Comparison of ENCODE assay signal across 22 cellular contexts in the genomic region with DNA sequence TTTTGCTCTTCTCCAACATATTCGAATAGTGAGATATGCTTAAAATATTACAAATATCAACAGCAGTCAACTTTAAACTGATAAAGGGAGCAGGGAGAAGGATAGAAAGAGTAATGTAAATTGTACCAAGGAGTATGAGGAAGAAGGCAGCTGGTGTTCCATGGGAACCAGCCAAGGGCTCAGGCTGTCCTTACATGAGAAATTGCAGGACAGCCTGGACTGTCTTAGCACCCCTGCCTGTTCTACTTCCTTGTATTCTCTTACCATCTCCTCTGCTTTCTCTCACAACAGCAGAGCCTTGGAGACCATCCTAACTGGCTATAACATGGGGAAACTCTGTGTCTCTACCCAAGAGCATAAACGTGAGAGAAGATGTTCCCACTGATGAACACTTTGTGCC.
A peak's percentile ranks its signal among the peaks of the same experiment; 100 is the strongest.
DNase-seq lines count a peak whose midpoint lies in the region; ATAC-seq and TF ChIP-seq lines count a peak whose summit lies in the region.
"Had no signal": no experiment of that assay in that cellular context is flagged by ENCODE, and none has a peak within 500 bp of the region (broad histone marks: within the 10 kb centered on the region; RNA-seq: fewer than 3 reads in every experiment).

No MANE protein-coding gene starts in this region.

- H3K27me3 ChIP-seq in H9 (ENCODE audit: insufficient read depth, low read length) (no peaks in the 10 kb centered on the region), fibroblast of lung (ENCODE audit: control insufficient read depth, insufficient read depth, low read length) (no peaks in the 10 kb centered on the region), neuronal stem cell (ENCODE audit: control insufficient read depth in 3 of 3, insufficient read depth in 3 of 3, low read depth in 1 of 3, low read length in 3 of 3) (no peaks in the 10 kb centered on the region)

- H3K9me3 Mint-ChIP-seq in H9 (no peaks in the 10 kb centered on the region), WTC11 (no peaks in the 10 kb centered on the region), natural killer cell (peaks cover 2 to 8% of the 10 kb centered on the region in 2 donors)
- no peaks in the 10 kb centered on the region for H3K9me3 Mint-ChIP-seq in T-helper 2 cell treated with Interferon-gamma antibody and Interleukin-4, amounts not matched to agents 5 μg/mL and 100 μg/mL, for 36 hours
- H3K9me3 Mint-ChIP-seq: activated T-cell treated with anti-CD3 and anti-CD28 coated beads, Interleukin-2, amount 50 U/mL, for 4 hours; memory B cell had no signal

- no peak overlapping the region for H3K4me3 ChIP-seq in fibroblast of lung (replicated peaks in 1 of 4; ENCODE audit: control extremely low read depth in 1 of 4, insufficient read depth in 1 of 4, low read depth in 3 of 4, low read length in 4 of 4)
- H3K4me3 ChIP-seq in neuronal stem cell (ENCODE audit: low read length in 2 of 2): no peak overlapping the region

- WGBS in H9 (ENCODE audit: extremely low coverage, insufficient read length, low lambda C conversion rate): no CpG with 5 or more reads among the region's 2 CpGs
- no CpG with 5 or more reads among the region's 2 CpGs for WGBS in neuronal stem cell (ENCODE audit: extremely low coverage in 2 of 2, insufficient read length in 2 of 2, insufficient replicate concordance in 1 of 2), 2 donors

- H2BK20ac ChIP-seq in H9 (ENCODE audit: low read depth, low read length, poor library complexity, severe bottlenecking): no peak overlapping the region

- no peaks in the 10 kb centered on the region for H3K23me2 ChIP-seq in H9 (ENCODE audit: insufficient read length, low read depth, low read length, poor library complexity, severe bottlenecking)

- peak overlapping the region; percentile 18 to 42 (median 36); a peak in 5 of 7 replicates for H3K27ac Mint-ChIP-seq in H9
- H3K27ac Mint-ChIP-seq in WTC11: peak overlapping the region; percentile 44
- no peak overlapping the region for H3K27ac Mint-ChIP-seq in T-helper 2 cell treated with Interferon-gamma antibody and Interleukin-4, amounts not matched to agents 5 μg/mL and 100 μg/mL, for 36 hours
- no peak overlapping the region for H3K27ac Mint-ChIP-seq in natural killer cell
- H3K27ac Mint-ChIP-seq: memory B cell; natural killer cell treated with Interleukin-12 subunit alpha and Interleukin-12 subunit beta and Interleukin-15 and Interleukin-18, amount 100 ng/mL, for 72 hours; stimulated activated effector memory CD8-positive, alpha-beta T cell treated with anti-CD3 and anti-CD28 coated beads, Interleukin-12 subunit alpha, Interleukin-12 subunit beta, amount 100 ng/mL, for 72 hours had no signal

- H4K20me1 ChIP-seq in H9 (ENCODE audit: control insufficient read depth, insufficient read depth, insufficient read length): no peaks in the 10 kb centered on the region
- H4K20me1 ChIP-seq in fibroblast of lung (ENCODE audit: control insufficient read depth, extremely low read depth, insufficient read depth, low read length): no peaks in the 10 kb centered on the region

- H4K8ac ChIP-seq in H9 (replicated peaks; ENCODE audit: insufficient read length, low read depth, low read length) (no peak overlapping the region), neuronal stem cell (ENCODE audit: low read depth, low read length) (no peak overlapping the region)

- TF ChIP-seq CTCF in H9 (conservative IDR thresholded peaks at IDR 0.05): no peak
- TF ChIP-seq CTCF in WTC11 (IDR thresholded peaks at IDR 0.05): no peak
- TF ChIP-seq CTCF in fibroblast of lung (conservative IDR thresholded peaks at IDR 0.05 in 1 of 2, IDR thresholded peaks at IDR 0.05 in 1 of 2; ENCODE audit: low read depth in 1 of 2, low read length in 2 of 2): no peak
- no peak for TF ChIP-seq CTCF in natural killer cell (IDR thresholded peaks at IDR 0.05)

- H3K14ac ChIP-seq in H9 (ENCODE audit: insufficient read depth, low read length) (no peak overlapping the region), neuronal stem cell (ENCODE audit: low read length) (no peak overlapping the region)

- H3K4me1 Mint-ChIP-seq in H9: peaks cover 13 to 19% of the 10 kb centered on the region in 2 experiments
- H3K4me1 Mint-ChIP-seq in WTC11: peaks cover 23% of the 10 kb centered on the region
- H3K4me1 Mint-ChIP-seq in T-helper 2 cell treated with Interferon-gamma antibody and Interleukin-4, amounts not matched to agents 5 μg/mL and 100 μg/mL, for 36 hours (ENCODE audit: low read depth): no peaks in the 10 kb centered on the region
- no peaks in the 10 kb centered on the region for H3K4me1 Mint-ChIP-seq in natural killer cell
- H3K4me1 Mint-ChIP-seq: memory B cell; stimulated activated effector memory CD8-positive, alpha-beta T cell treated with anti-CD3 and anti-CD28 coated beads, Interleukin-12 subunit alpha, Interleukin-12 subunit beta, amount 100 ng/mL, for 72 hours had no signal

- H3K4me1 ChIP-seq in H9 (ENCODE audit: insufficient read depth, low read length): peaks cover 7% of the 10 kb centered on the region; the same call in 1 of the 2 replicates
- H3K4me1 ChIP-seq in fibroblast of lung (ENCODE audit: control insufficient read depth, extremely low read depth, insufficient read depth, low read length): peaks cover 11% of the 10 kb centered on the region
- H3K4me1 ChIP-seq in neuronal stem cell (ENCODE audit: control insufficient read depth in 2 of 2, insufficient read depth in 1 of 2, low read depth in 1 of 2, low read length in 2 of 2): peaks cover 5 to 7% of the 10 kb centered on the region in 2 donors

- H3K18ac ChIP-seq in H9 (ENCODE audit: insufficient read length, low read depth, low read length): no peak overlapping the region
- no peak overlapping the region for H3K18ac ChIP-seq in neuronal stem cell (ENCODE audit: low read length)

- POLR2A ChIA-PET in WTC11 (lab: Charles Lee): no interaction called here

- H3K27ac ChIP-seq in H9 (ENCODE audit: insufficient read length, low read depth, low read length) (no peak overlapping the region), fibroblast of lung (ENCODE audit: insufficient read depth, low read length) (peak overlapping the region; percentile 12), neuronal stem cell (replicated peaks; ENCODE audit: low read length) (no peak overlapping the region)
- H3K27ac ChIP-seq: C4-2B had no signal

- H2BK5ac ChIP-seq in H9 (ENCODE audit: insufficient read length, low read length) (no peak overlapping the region), neuronal stem cell (ENCODE audit: low read length) (no peak overlapping the region)

- H3K23ac ChIP-seq in H9 (ENCODE audit: insufficient read length, low read depth, low read length) (no peak overlapping the region), neuronal stem cell (ENCODE audit: low read depth, low read length, poor library complexity) (no peak overlapping the region)

- H4K91ac ChIP-seq in H9 (ENCODE audit: insufficient read length, low read depth, low read length) (no peak overlapping the region), neuronal stem cell (ENCODE audit: low read depth, low read length, poor library complexity) (no peak overlapping the region)

- no peak overlapping the region for H4K5ac ChIP-seq in H9 (ENCODE audit: insufficient read length, low read depth, low read length)

- no peak overlapping the region for H2AK5ac ChIP-seq in H9 (ENCODE audit: insufficient read length, low read length)
- H2AK5ac ChIP-seq in neuronal stem cell (ENCODE audit: low read depth, low read length): no peak overlapping the region

- H3K36me3 Mint-ChIP-seq in H9 (ENCODE audit: insufficient read depth in 1 of 3, low read depth in 3 of 3): no peaks in the 10 kb centered on the region; a peak in 2 of 7 replicates
- H3K36me3 Mint-ChIP-seq in WTC11: no peaks in the 10 kb centered on the region
- H3K36me3 Mint-ChIP-seq in T-helper 2 cell treated with Interferon-gamma antibody and Interleukin-4, amounts not matched to agents 5 μg/mL and 100 μg/mL, for 36 hours (ENCODE audit: low read depth): no peaks in the 10 kb centered on the region
- H3K36me3 Mint-ChIP-seq in natural killer cell: no peaks in the 10 kb centered on the region
- H3K36me3 Mint-ChIP-seq: memory B cell; natural killer cell treated with Interleukin-12 subunit alpha and Interleukin-12 subunit beta and Interleukin-15 and Interleukin-18, amount 100 ng/mL, for 72 hours; stimulated activated effector memory CD8-positive, alpha-beta T cell treated with anti-CD3 and anti-CD28 coated beads, Interleukin-12 subunit alpha, Interleukin-12 subunit beta, amount 100 ng/mL, for 72 hours had no signal

- H3T11ph ChIP-seq in H9 (ENCODE audit: low read length): no peak overlapping the region

- H3K4ac ChIP-seq in H9 (ENCODE audit: low read depth, low read length) (no peak overlapping the region), neuronal stem cell (ENCODE audit: low read length) (no peak overlapping the region)

- ATAC-seq in WTC11 (peak; percentile 83), left lobe of liver (no peak), natural killer cell (no peak)
- ATAC-seq: activated T-cell treated with anti-CD3 and anti-CD28 coated beads, Interleukin-2, amount 50 U/mL, for 4 hours; HCT116; natural killer cell treated with Interleukin-12 subunit alpha and Interleukin-12 subunit beta and Interleukin-15 and Interleukin-18, amount 100 ng/mL, for 72 hours; Right ventricle myocardium inferior; sciatic nerve; stimulated activated effector memory CD8-positive, alpha-beta T cell treated with anti-CD3 and anti-CD28 coated beads, Interleukin-12 subunit alpha, Interleukin-12 subunit beta, amount 100 ng/mL, for 72 hours had no signal

- intact Hi-C loops in natural killer cell (cut with micrococcal nuclease): no loop called here

- H3K9me3 ChIP-seq in H9 (ENCODE audit: control insufficient read depth, low read depth, low read length) (no peaks in the 10 kb centered on the region), fibroblast of lung (ENCODE audit: control insufficient read depth, insufficient read depth, low read depth, low read length) (no peaks in the 10 kb centered on the region), neuronal stem cell (replicated peaks in 1 of 2; ENCODE audit: control insufficient read depth in 2 of 2, insufficient read depth in 1 of 2, low read depth in 1 of 2, low read length in 2 of 2) (no peaks in the 10 kb centered on the region)

- no peaks in the 10 kb centered on the region for H3K27me3 Mint-ChIP-seq in H9 (ENCODE audit: low read depth)
- H3K27me3 Mint-ChIP-seq in WTC11 (ENCODE audit: low read depth): no peaks in the 10 kb centered on the region
- no peaks in the 10 kb centered on the region for H3K27me3 Mint-ChIP-seq in T-helper 2 cell treated with Interferon-gamma antibody and Interleukin-4, amounts not matched to agents 5 μg/mL and 100 μg/mL, for 36 hours (ENCODE audit: low read depth)
- H3K27me3 Mint-ChIP-seq in natural killer cell (ENCODE audit: low read depth in 2 of 2): peaks cover 0 to 3% of the 10 kb centered on the region in 2 donors

- H2BK15ac ChIP-seq in H9 (ENCODE audit: low read depth, low read length) (no peak overlapping the region), neuronal stem cell (ENCODE audit: low read length) (no peak overlapping the region)

- H3K4me3 Mint-ChIP-seq in H9 (no peak overlapping the region), WTC11 (no peak overlapping the region), natural killer cell (no peak overlapping the region)
- no peak overlapping the region for H3K4me3 Mint-ChIP-seq in T-helper 2 cell treated with Interferon-gamma antibody and Interleukin-4, amounts not matched to agents 5 μg/mL and 100 μg/mL, for 36 hours
- H3K4me3 Mint-ChIP-seq: activated T-cell treated with anti-CD3 and anti-CD28 coated beads, Interleukin-2, amount 50 U/mL, for 4 hours; memory B cell; natural killer cell treated with Interleukin-12 subunit alpha and Interleukin-12 subunit beta and Interleukin-15 and Interleukin-18, amount 100 ng/mL, for 72 hours; stimulated activated effector memory CD8-positive, alpha-beta T cell treated with anti-CD3 and anti-CD28 coated beads, Interleukin-12 subunit alpha, Interleukin-12 subunit beta, amount 100 ng/mL, for 72 hours had no signal

- no peak for DNase-seq in H9
- DNase-seq in WTC11 (ENCODE audit: low spot score): no peak
- DNase-seq in fibroblast of lung (ENCODE audit: low read depth in 2 of 2): peak; percentile 27
- DNase-seq in neuronal stem cell (ENCODE audit: low spot score): no peak
- DNase-seq in T-helper 2 cell treated with Interferon-gamma antibody and Interleukin-4, amounts not matched to agents 5 μg/mL and 100 μg/mL, for 36 hours (ENCODE audit: low spot score): no peak
- DNase-seq in activated CD4-positive, CD25-positive, alpha-beta regulatory T cell treated with anti-CD3 and anti-CD28 coated beads, Interleukin-2, amount 50 U/mL, for 72 hours: no peak
- DNase-seq in left lobe of liver (ENCODE audit: low spot score): no peak
- DNase-seq in natural killer cell: no peak
- DNase-seq: activated naive CD4-positive, alpha-beta T cell treated with Interleukin-2 at 50 U/mL for 16 hours; activated T-cell treated with anti-CD3 and anti-CD28 coated beads, Interleukin-2, amount 50 U/mL, for 4 hours; Calu3; central memory CD4-positive, alpha-beta T cell; KG1; NCI-H1694 treated with DMSO at 0.1 percent for 48 hours; NCI-H774 had no signal

- H2AFZ ChIP-seq in H9 (ENCODE audit: low read length) (no peak overlapping the region), fibroblast of lung (ENCODE audit: low read length) (peak overlapping the region; percentile 45), neuronal stem cell (ENCODE audit: low read length) (peak overlapping the region; percentile 7)

- H2BK120ac ChIP-seq in H9 (ENCODE audit: low read depth, low read length, poor library complexity, severe bottlenecking) (no peak overlapping the region), neuronal stem cell (ENCODE audit: low read depth, low read length) (no peak overlapping the region)

- H3K79me1 ChIP-seq in H9 (ENCODE audit: insufficient read depth, low read depth, low read length, poor library complexity, severe bottlenecking) (no peaks in the 10 kb centered on the region), neuronal stem cell (ENCODE audit: low read depth, low read length) (no peaks in the 10 kb centered on the region)

- H2BK12ac ChIP-seq in H9 (ENCODE audit: insufficient read length, low read depth, low read length): no peak overlapping the region
- no peak overlapping the region for H2BK12ac ChIP-seq in neuronal stem cell (ENCODE audit: low read length)

- H3K79me2 ChIP-seq in H9 (ENCODE audit: insufficient read depth, low read length) (no peaks in the 10 kb centered on the region), fibroblast of lung (ENCODE audit: control insufficient read depth, insufficient read depth, low read length) (no peaks in the 10 kb centered on the region)

- H3K36me3 ChIP-seq in fibroblast of lung (ENCODE audit: control insufficient read depth, insufficient read depth, low read length) (no peaks in the 10 kb centered on the region), neuronal stem cell (replicated peaks in 1 of 2; ENCODE audit: control insufficient read depth in 2 of 2, insufficient read depth in 2 of 2, low read length in 2 of 2) (no peaks in the 10 kb centered on the region)

- no peak overlapping the region for H3K56ac ChIP-seq in H9 (ENCODE audit: insufficient read length, low read depth, low read length)

- H3K9ac ChIP-seq in H9 (ENCODE audit: extremely low read depth, insufficient read length, low read length): no peak overlapping the region
- H3K9ac ChIP-seq in fibroblast of lung (ENCODE audit: insufficient read depth, low read length): no peak overlapping the region
- H3K9ac ChIP-seq in neuronal stem cell (ENCODE audit: low read depth, low read length, poor library complexity): no peak overlapping the region

- CTCF ChIA-PET in WTC11 (lab: Charles Lee): interaction anchor here (0.9 to 1.8 kb wide), 3 partner anchors 10 to 63 kb away, joined by 3 to 6 read pairs (median 4); no protein-coding TSS in a partner anchor

- H3K4me2 ChIP-seq in H9 (ENCODE audit: insufficient read depth, insufficient read length, low read length) (no peak overlapping the region), fibroblast of lung (ENCODE audit: extremely low read depth, insufficient read depth, low read length) (peak overlapping the region; percentile 46), neuronal stem cell (ENCODE audit: insufficient read depth, low read length, poor library complexity, severe bottlenecking) (no peak overlapping the region)

Comparison
In these comparisons a context has a peak if more than half of its experiments do, and no peak if none do; other contexts are left out.
1. DNase-seq: peak in fibroblast of lung (2 of 2); none in H9 (single experiment), WTC11 (single experiment), neuronal stem cell (single experiment), T-helper 2 cell treated with Interferon-gamma antibody and Interleukin-4, amounts not matched to agents 5 μg/mL and 100 μg/mL, for 36 hours (single experiment), activated CD4-positive, CD25-positive, alpha-beta regulatory T cell treated with anti-CD3 and anti-CD28 coated beads, Interleukin-2, amount 50 U/mL, for 72 hours (single experiment), left lobe of liver (single experiment) and natural killer cell (single experiment).
2. H3K27ac Mint-ChIP-seq: peak in H9 (3 of 3) and WTC11 (single experiment); none in T-helper 2 cell treated with Interferon-gamma antibody and Interleukin-4, amounts not matched to agents 5 μg/mL and 100 μg/mL, for 36 hours (single experiment) and natural killer cell (0 of 2).